In the genomic region with DNA sequence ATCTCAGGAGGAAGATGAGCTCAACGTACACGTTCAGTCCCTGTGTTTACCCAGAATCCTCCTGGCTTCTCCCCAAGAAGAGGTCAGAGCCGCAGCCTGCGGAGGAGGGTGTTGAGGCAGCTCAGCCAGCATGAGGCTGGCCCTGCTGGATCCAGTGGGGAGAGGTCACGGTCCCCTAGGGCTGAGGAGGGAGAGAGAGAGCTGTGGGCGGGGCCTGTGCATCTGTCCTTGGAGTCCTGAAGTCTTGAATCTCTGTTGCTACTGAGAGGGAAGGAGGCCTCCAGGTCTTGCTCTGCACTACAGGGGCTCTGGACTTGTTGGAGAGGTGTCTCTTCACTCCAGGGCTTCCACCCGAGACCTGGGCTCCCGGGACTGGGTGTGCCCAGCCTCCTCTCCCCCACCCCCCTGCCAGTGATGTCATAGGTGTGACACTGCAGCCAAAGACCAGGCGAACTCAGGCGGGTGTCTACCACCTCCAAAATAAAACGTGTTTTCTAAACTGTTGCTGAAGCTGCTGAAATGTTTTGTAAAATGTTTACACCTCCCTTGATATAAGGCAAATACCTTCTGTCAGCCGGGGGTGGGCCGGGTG, we compare ENCODE assay signal across 16 cellular contexts.
DNase-seq lines count a peak whose midpoint lies in the region; ATAC-seq and TF ChIP-seq lines count a peak whose summit lies in the region.
"Had no signal": no experiment of that assay in that cellular context is flagged by ENCODE, and none has a peak within 500 bp of the region (broad histone marks: within the 10 kb centered on the region; RNA-seq: fewer than 3 reads in every experiment).

No MANE protein-coding gene starts in this region.

- H3K27ac ChIP-seq in brain microvascular endothelial cell (no peak overlapping the region), stomach (no peak overlapping the region)
- H3K27ac ChIP-seq: BLaER1, GM23248 had no signal

- no peak for TF ChIP-seq POLR2A in stomach (IDR thresholded peaks at IDR 0.05)

- H3K27me3 Mint-ChIP-seq in WTC11 (ENCODE audit: low read depth) = no peaks in the 10 kb centered on the region
- H3K27me3 Mint-ChIP-seq in nephron progenitor cell (ENCODE audit: low read depth, poor library complexity) = peaks cover 24% of the 10 kb centered on the region
- H3K27me3 Mint-ChIP-seq in progenitor cell of endocrine pancreas = peaks cover 6% of the 10 kb centered on the region

- H3K36me3 Mint-ChIP-seq in WTC11 = peaks cover 4% of the 10 kb centered on the region; the same call in 1 of the 2 replicates
- no peaks in the 10 kb centered on the region for H3K36me3 Mint-ChIP-seq in nephron progenitor cell (ENCODE audit: low read depth)
- H3K36me3 Mint-ChIP-seq in progenitor cell of endocrine pancreas (ENCODE audit: insufficient read depth) = no peaks in the 10 kb centered on the region
- H3K36me3 Mint-ChIP-seq: CD8-positive, alpha-beta memory T cell; IgD-negative memory B cell had no signal

- H3K27me3 ChIP-seq in brain microvascular endothelial cell (replicated peaks) = no peaks in the 10 kb centered on the region
- peaks cover 0 to 41% (median 7%) of the 10 kb centered on the region in 3 donors for H3K27me3 ChIP-seq in stomach
- H3K27me3 ChIP-seq: BLaER1 had no signal

- in situ Hi-C loops in brain microvascular endothelial cell (cut with HindIII; ENCODE audit: low pct_ligation_motif_present, low sequenced_read_pairs) = no loop called here

- ATAC-seq in WTC11 (peak; percentile 34), HG02678 (IDR thresholded peaks at IDR 0.05; ENCODE audit: unreplicated experiment) (no peak)

- peak; percentile 30 for DNase-seq in activated effector memory CD4-positive, alpha-beta T cell treated with anti-CD3 and anti-CD28 coated beads, Interleukin-2, amount 50 U/mL, for 16 hours
- no peak for DNase-seq in activated effector memory CD4-positive, alpha-beta T cell treated with Interleukin-2 at 50 U/mL for 16 hours
- no peak for DNase-seq in WTC11 (ENCODE audit: low spot score)
- DNase-seq in nephron progenitor cell = peak; percentile 37
- no peak for DNase-seq in progenitor cell of endocrine pancreas (ENCODE audit: low spot score, unreplicated experiment)
- DNase-seq in brain microvascular endothelial cell = no peak
- no peak for DNase-seq in stomach
- DNase-seq: 8988T; AML-193; Caco-2; CD8-positive, alpha-beta memory T cell; GM23248; H9 had no signal

- TF ChIP-seq CTCF in WTC11 (IDR thresholded peaks at IDR 0.05) (no peak), nephron progenitor cell (IDR thresholded peaks at IDR 0.05) (no peak), progenitor cell of endocrine pancreas (IDR thresholded peaks at IDR 0.05; ENCODE audit: unreplicated experiment) (no peak), brain microvascular endothelial cell (IDR thresholded peaks at IDR 0.05; ENCODE audit: low read depth, low read length, missing control alignments) (no peak), stomach (IDR thresholded peaks at IDR 0.05) (no peak)

- intact Hi-C loops in stomach (cut with DNase I; ENCODE audit: low total_unique reads) = no loop called here

- CTCF ChIA-PET in WTC11 (lab: Charles Lee) = interaction anchor here (0.8 to 2.1 kb wide), 3 partner anchors 50 to 302 kb away, joined by 5 to 8 read pairs (median 5); no protein-coding TSS in a partner anchor

- H3K27ac Mint-ChIP-seq in WTC11 = 0 out of 2 replicates have a peak overlapping the region, but pooled peaks have one; percentile 1
- H3K27ac Mint-ChIP-seq in nephron progenitor cell = no peak overlapping the region
- peak overlapping the region; percentile 86 for H3K27ac Mint-ChIP-seq in progenitor cell of endocrine pancreas
- H3K27ac Mint-ChIP-seq: H9, IgD-negative memory B cell had no signal

- H3K9me3 ChIP-seq in stomach = peaks cover 0 to 23% (median 15%) of the 10 kb centered on the region in 4 donors
- H3K9me3 ChIP-seq: BLaER1, Caco-2 had no signal

- WGBS in stomach, 5 donors = 36 to 51% (median 44%) methylated on average over 11 to 13 of the region's 13 CpGs

- H3K4me1 ChIP-seq in stomach = no peaks in the 10 kb centered on the region
- H3K4me1 ChIP-seq: BLaER1, Caco-2 had no signal

- H3K36me3 ChIP-seq in brain microvascular endothelial cell (replicated peaks) (no peaks in the 10 kb centered on the region), stomach (no peaks in the 10 kb centered on the region)
- H3K36me3 ChIP-seq: BLaER1 had no signal

- no peak for TF ChIP-seq EP300 in stomach (IDR thresholded peaks at IDR 0.05)

- peaks cover 14% of the 10 kb centered on the region for H3K4me1 Mint-ChIP-seq in WTC11
- H3K4me1 Mint-ChIP-seq in nephron progenitor cell = peaks cover 20% of the 10 kb centered on the region
- H3K4me1 Mint-ChIP-seq in progenitor cell of endocrine pancreas (ENCODE audit: low read depth) = peaks cover 13% of the 10 kb centered on the region
- H3K4me1 Mint-ChIP-seq: CD8-positive, alpha-beta memory T cell had no signal

- H3K4me3 ChIP-seq in brain microvascular endothelial cell (ENCODE audit: low read depth, low read length) (no peak overlapping the region), stomach (no peak overlapping the region)
- H3K4me3 ChIP-seq: BLaER1, GM23248 had no signal

- POLR2A ChIA-PET in WTC11 (lab: Charles Lee) = no interaction called here

- no peak overlapping the region for H3K4me3 Mint-ChIP-seq in WTC11
- no peak overlapping the region for H3K4me3 Mint-ChIP-seq in nephron progenitor cell
- no peak overlapping the region for H3K4me3 Mint-ChIP-seq in progenitor cell of endocrine pancreas (ENCODE audit: low read depth)
- H3K4me3 Mint-ChIP-seq: CD8-positive, alpha-beta memory T cell; H9 had no signal

- H3K9me3 Mint-ChIP-seq in WTC11 (peaks cover 13% of the 10 kb centered on the region), nephron progenitor cell (no peaks in the 10 kb centered on the region), progenitor cell of endocrine pancreas (ENCODE audit: low read depth) (no peaks in the 10 kb centered on the region)
- H3K9me3 Mint-ChIP-seq: H9 had no signal

TF ChIP-seq in WTC11, 78 proteins besides CTCF, POLR2A, EP300 and RAD21:
- no peak for TF ChIP-seq GABPB1 (CRISPR knock-in tag; IDR thresholded peaks at IDR 0.05)
- TF ChIP-seq MAX (CRISPR knock-in tag; IDR thresholded peaks at IDR 0.05) = no peak
- TF ChIP-seq MXD4 (CRISPR knock-in tag; IDR thresholded peaks at IDR 0.05; ENCODE audit: borderline replicate concordance) = no peak
- TF ChIP-seq MLX (CRISPR knock-in tag; IDR thresholded peaks at IDR 0.05) = no peak
- no peak for TF ChIP-seq ATF6 (CRISPR knock-in tag; IDR thresholded peaks at IDR 0.05)
- no peak for TF ChIP-seq SP1 (CRISPR knock-in tag; conservative IDR thresholded peaks at IDR 0.05)
- TF ChIP-seq, protein P1, sequence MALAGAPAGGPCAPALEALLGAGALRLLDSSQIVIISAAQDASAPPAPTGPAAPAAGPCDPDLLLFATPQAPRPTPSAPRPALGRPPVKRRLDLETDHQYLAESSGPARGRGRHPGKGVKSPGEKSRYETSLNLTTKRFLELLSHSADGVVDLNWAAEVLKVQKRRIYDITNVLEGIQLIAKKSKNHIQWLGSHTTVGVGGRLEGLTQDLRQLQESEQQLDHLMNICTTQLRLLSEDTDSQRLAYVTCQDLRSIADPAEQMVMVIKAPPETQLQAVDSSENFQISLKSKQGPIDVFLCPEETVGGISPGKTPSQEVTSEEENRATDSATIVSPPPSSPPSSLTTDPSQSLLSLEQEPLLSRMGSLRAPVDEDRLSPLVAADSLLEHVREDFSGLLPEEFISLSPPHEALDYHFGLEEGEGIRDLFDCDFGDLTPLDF (CRISPR knock-in tag; IDR thresholded peaks at IDR 0.05) = no peak

Comparison
In these comparisons a context has a peak if more than half of its experiments do, and no peak if none do; other contexts are left out.
1. DNase-seq: peak in activated effector memory CD4-positive, alpha-beta T cell treated with anti-CD3 and anti-CD28 coated beads, Interleukin-2, amount 50 U/mL, for 16 hours (single experiment) and nephron progenitor cell (single experiment); none in activated effector memory CD4-positive, alpha-beta T cell treated with Interleukin-2 at 50 U/mL for 16 hours (single experiment), WTC11 (single experiment), progenitor cell of endocrine pancreas (single experiment), brain microvascular endothelial cell (single experiment) and stomach (single experiment).